In the genomic region with DNA sequence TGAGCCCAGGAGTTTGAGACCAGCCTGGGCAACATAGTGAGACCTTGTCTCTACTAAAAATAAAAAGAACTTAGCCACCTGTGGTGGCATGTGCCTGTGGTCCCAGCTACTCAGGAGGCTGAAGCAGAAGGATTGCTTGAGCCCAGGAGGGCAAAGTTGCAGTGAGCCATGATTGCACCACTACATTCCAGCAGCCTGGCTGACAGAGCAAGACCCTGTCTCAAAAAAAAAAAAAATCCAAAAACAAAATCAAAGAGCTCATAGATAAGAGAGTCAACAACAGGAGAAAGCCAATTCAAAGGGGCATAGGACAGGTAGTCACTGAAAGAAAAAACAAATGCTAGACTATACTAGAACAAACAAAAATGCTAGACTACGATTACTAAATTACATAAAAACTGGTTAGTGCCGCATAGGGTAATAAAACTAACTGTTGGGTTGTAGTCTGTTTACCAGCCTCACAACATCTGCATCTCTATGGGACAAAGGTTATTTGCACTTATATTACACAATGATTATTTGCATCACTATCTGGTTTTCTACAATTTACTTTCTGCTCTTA, we compare ENCODE assay signal across 1 cellular context.
TF ChIP-seq lines count a peak whose summit lies in the region.

No MANE protein-coding gene starts in this region.

TF ChIP-seq in HepG2, 621 proteins besides CTCF, POLR2A, EP300 and RAD21 (continued from another document):
- TF ChIP-seq KLF9 (CRISPR knock-in tag; IDR thresholded peaks at IDR 0.05; ENCODE audit: low read depth) (no peak), CHD2 (IDR thresholded peaks at IDR 0.05; ENCODE audit: low read depth, low read length) (no peak), ZNF317 (CRISPR knock-in tag; IDR thresholded peaks at IDR 0.05) (0 out of 2 replicates have a peak, but pooled peaks have one; percentile 49), MZF1 (CRISPR knock-in tag; IDR thresholded peaks at IDR 0.05; ENCODE audit: borderline replicate concordance) (no peak), ZNF737 (CRISPR knock-in tag; IDR thresholded peaks at IDR 0.05; ENCODE audit: borderline replicate concordance) (no peak)
- TF ChIP-seq, protein P1, sequence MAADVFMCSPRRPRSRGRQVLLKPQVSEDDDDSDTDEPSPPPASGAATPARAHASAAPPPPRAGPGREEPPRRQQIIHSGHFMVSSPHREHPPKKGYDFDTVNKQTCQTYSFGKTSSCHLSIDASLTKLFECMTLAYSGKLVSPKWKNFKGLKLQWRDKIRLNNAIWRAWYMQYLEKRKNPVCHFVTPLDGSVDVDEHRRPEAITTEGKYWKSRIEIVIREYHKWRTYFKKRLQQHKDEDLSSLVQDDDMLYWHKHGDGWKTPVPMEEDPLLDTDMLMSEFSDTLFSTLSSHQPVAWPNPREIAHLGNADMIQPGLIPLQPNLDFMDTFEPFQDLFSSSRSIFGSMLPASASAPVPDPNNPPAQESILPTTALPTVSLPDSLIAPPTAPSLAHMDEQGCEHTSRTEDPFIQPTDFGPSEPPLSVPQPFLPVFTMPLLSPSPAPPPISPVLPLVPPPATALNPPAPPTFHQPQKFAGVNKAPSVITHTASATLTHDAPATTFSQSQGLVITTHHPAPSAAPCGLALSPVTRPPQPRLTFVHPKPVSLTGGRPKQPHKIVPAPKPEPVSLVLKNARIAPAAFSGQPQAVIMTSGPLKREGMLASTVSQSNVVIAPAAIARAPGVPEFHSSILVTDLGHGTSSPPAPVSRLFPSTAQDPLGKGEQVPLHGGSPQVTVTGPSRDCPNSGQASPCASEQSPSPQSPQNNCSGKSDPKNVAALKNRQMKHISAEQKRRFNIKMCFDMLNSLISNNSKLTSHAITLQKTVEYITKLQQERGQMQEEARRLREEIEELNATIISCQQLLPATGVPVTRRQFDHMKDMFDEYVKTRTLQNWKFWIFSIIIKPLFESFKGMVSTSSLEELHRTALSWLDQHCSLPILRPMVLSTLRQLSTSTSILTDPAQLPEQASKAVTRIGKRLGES (CRISPR knock-in tag; IDR thresholded peaks at IDR 0.05; ENCODE audit: borderline replicate concordance): no peak
- TF ChIP-seq, protein P2, sequence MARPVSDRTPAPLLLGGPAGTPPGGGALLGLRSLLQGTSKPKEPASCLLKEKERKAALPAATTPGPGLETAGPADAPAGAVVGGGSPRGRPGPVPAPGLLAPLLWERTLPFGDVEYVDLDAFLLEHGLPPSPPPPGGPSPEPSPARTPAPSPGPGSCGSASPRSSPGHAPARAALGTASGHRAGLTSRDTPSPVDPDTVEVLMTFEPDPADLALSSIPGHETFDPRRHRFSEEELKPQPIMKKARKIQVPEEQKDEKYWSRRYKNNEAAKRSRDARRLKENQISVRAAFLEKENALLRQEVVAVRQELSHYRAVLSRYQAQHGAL (CRISPR knock-in tag; IDR thresholded peaks at IDR 0.05; ENCODE audit: not compliant biosample characterization): no peak
- TF ChIP-seq, protein P3, sequence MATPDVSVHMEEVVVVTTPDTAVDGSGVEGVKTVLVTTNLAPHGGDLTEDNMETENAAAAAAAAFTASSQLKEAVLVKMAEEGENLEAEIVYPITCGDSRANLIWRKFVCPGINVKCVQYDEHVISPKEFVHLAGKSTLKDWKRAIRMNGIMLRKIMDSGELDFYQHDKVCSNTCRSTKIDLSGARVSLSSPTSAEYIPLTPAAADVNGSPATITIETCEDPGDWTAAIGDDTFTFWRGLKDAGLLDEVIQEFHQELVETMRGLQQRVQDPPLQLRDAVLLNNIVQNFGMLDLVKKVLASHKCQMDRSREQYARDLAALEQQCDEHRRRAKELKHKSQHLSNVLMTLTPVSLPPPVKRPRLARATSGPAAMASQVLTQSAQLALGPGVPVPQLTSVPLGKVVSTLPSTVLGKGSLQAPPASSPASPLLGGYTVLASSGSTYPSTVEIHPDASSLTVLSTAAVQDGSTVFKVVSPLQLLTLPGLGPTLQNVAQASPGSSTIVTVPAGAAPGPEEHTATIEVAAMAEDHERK (CRISPR knock-in tag; IDR thresholded peaks at IDR 0.05; ENCODE audit: low read depth): no peak
- TF ChIP-seq, protein P4, sequence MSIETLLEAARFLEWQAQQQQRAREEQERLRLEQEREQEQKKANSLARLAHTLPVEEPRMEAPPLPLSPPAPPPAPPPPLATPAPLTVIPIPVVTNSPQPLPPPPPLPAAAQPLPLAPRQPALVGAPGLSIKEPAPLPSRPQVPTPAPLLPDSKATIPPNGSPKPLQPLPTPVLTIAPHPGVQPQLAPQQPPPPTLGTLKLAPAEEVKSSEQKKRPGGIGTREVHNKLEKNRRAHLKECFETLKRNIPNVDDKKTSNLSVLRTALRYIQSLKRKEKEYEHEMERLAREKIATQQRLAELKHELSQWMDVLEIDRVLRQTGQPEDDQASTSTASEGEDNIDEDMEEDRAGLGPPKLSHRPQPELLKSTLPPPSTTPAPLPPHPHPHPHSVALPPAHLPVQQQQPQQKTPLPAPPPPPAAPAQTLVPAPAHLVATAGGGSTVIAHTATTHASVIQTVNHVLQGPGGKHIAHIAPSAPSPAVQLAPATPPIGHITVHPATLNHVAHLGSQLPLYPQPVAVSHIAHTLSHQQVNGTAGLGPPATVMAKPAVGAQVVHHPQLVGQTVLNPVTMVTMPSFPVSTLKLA (IDR thresholded peaks at IDR 0.05): no peak
- TF ChIP-seq, protein P5, sequence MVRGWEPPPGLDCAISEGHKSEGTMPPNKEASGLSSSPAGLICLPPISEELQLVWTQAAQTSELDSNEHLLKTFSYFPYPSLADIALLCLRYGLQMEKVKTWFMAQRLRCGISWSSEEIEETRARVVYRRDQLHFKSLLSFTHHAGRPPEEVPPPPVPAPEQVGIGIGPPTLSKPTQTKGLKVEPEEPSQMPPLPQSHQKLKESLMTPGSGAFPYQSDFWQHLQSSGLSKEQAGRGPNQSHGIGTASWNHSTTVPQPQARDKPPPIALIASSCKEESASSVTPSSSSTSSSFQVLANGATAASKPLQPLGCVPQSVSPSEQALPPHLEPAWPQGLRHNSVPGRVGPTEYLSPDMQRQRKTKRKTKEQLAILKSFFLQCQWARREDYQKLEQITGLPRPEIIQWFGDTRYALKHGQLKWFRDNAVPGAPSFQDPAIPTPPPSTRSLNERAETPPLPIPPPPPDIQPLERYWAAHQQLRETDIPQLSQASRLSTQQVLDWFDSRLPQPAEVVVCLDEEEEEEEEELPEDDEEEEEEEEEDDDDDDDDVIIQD (CRISPR knock-in tag; IDR thresholded peaks at IDR 0.05; ENCODE audit: low read depth): 0 out of 2 replicates have a peak, but pooled peaks have one; percentile 50
- TF ChIP-seq, protein P6, sequence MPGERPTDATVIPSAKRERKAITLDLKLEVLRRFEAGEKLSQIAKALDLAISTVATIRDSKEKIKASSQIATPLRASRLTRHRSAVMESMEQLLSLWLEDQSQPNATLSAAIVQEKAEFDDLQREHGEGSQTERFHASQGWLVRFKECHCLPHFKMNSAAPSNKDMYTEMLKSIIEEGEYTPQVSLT (CRISPR knock-in tag; IDR thresholded peaks at IDR 0.05; ENCODE audit: borderline replicate concordance, low read depth): no peak
